Comparison of ENCODE assay signal across 10 cellular contexts in the genomic region with DNA sequence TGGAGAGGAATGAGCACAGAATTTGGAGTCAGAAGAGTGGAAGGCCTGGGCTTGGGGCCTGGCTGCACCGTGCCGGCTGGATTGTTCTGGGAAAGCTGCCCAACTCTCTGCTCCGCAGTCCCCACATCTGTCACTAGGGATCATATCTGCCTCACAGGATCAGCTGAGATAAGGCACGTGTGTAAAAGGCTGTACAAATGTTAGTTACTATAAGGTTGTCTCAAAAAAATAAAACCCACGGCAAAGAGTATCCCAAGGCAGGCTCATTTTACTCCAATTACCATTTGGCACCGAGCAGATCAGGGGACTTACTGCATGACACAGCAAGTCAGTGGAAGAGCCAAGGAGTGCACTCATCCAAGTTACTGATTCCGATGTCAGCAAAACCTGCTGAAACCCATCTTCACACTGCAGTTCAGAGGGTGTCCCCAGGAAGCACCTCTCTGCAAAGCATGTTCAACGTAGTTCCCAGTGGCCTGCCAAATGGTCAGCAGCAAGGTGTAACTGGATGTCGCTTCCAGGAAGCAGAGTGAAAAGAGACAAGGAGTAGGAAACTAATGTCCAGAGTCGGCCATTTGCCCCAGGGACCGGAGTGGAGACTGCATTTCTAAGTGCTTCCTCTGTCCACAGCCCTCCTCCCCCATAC. TPM values are rescaled to one million over a fixed set of nuclear protein-coding genes. Genes with fewer than 3 reads are reported as not detected.
DNase-seq lines count a peak whose midpoint lies in the region; ATAC-seq and TF ChIP-seq lines count a peak whose summit lies in the region.
"Had no signal": no experiment of that assay in that cellular context is flagged by ENCODE, and none has a peak within 500 bp of the region (broad histone marks: within the 10 kb centered on the region; RNA-seq: fewer than 3 reads in every experiment).

No MANE protein-coding gene starts in this region.

- no peak overlapping the region for H3K4me3 ChIP-seq in WERI-Rb-1 (ENCODE audit: low read depth, low read length)

- H3K36me3 ChIP-seq in WERI-Rb-1, result no peaks in the 10 kb centered on the region

- DNase-seq in DMS53 (lab: John Stamatoyannopoulos, UW) (peak; percentile 42), DMS53 treated with DMSO at 0.1 percent for 48 hours (lab: John Stamatoyannopoulos, UW; ENCODE audit: unreplicated experiment) (no peak), WERI-Rb-1 (peak; percentile 45), head of caudate nucleus (peak in 40 of 42 donors; percentile 20 to 83 (median 60)), renal cortical epithelial cell (ENCODE audit: low read depth) (peak; percentile 70), progenitor cell of endocrine pancreas (ENCODE audit: low spot score, unreplicated experiment) (no peak)

- no peak overlapping the region for H3K27ac Mint-ChIP-seq in progenitor cell of endocrine pancreas
- H3K27ac Mint-ChIP-seq: B cell; T-helper 1 cell treated with Interleukin-12 subunit alpha and Interleukin-12 subunit beta and Interleukin-4 antibody, amounts not matched to agents 30 μg/mL and 1 μg/mL, for 36 hours had no signal

- no peaks in the 10 kb centered on the region for H3K9me3 ChIP-seq in WERI-Rb-1 (ENCODE audit: severe bottlenecking)

- ATAC-seq in GM18520 (IDR thresholded peaks at IDR 0.05; ENCODE audit: unreplicated experiment) (no peak), HG03095 (IDR thresholded peaks at IDR 0.05; ENCODE audit: unreplicated experiment) (no peak)

- H3K36me3 Mint-ChIP-seq in progenitor cell of endocrine pancreas (ENCODE audit: insufficient read depth), result no peaks in the 10 kb centered on the region

- H3K27ac ChIP-seq in WERI-Rb-1, result 0 out of 2 replicates have a peak overlapping the region, but pooled peaks have one; percentile 0

- H3K27me3 ChIP-seq in WERI-Rb-1 (ENCODE audit: insufficient read depth, low read depth, severe bottlenecking), result no peaks in the 10 kb centered on the region

- peaks cover 8% of the 10 kb centered on the region for H3K4me1 Mint-ChIP-seq in progenitor cell of endocrine pancreas (ENCODE audit: low read depth)

- no peak overlapping the region for H3K4me3 Mint-ChIP-seq in progenitor cell of endocrine pancreas (ENCODE audit: low read depth)
- H3K4me3 Mint-ChIP-seq: B cell; T-helper 1 cell treated with Interleukin-12 subunit alpha and Interleukin-12 subunit beta and Interleukin-4 antibody, amounts not matched to agents 30 μg/mL and 1 μg/mL, for 36 hours had no signal

- peak; percentile 28; the same call in 1 of the 2 replicates for TF ChIP-seq CTCF in WERI-Rb-1 (IDR thresholded peaks at IDR 0.05; ENCODE audit: low read depth, low read length)
- no peak for TF ChIP-seq CTCF in progenitor cell of endocrine pancreas (IDR thresholded peaks at IDR 0.05; ENCODE audit: unreplicated experiment)

- no peaks in the 10 kb centered on the region for H3K27me3 Mint-ChIP-seq in progenitor cell of endocrine pancreas
- H3K27me3 Mint-ChIP-seq: B cell had no signal

- no peaks in the 10 kb centered on the region for H3K9me3 Mint-ChIP-seq in progenitor cell of endocrine pancreas (ENCODE audit: low read depth)
- H3K9me3 Mint-ChIP-seq: T-helper 1 cell treated with Interleukin-12 subunit alpha and Interleukin-12 subunit beta and Interleukin-4 antibody, amounts not matched to agents 30 μg/mL and 1 μg/mL, for 36 hours had no signal

- intact Hi-C loops in head of caudate nucleus (cut with DNase I), result no loop called here

RNA-seq across cellular contexts. Expression of a gene that starts 18.1 kb away (rescaled TPM):
- total RNA-seq in renal cortical epithelial cell (29.3 and 77.7 TPM in 2 replicates), progenitor cell of endocrine pancreas (54.4 and 61.9 TPM in 2 replicates)

RNA-seq across cellular contexts. Expression of a gene that starts 24.6 kb away (rescaled TPM):
- total RNA-seq in renal cortical epithelial cell, result 0.50 and 2.4 TPM in 2 replicates
- 0.19 and 0.38 TPM in 2 replicates for total RNA-seq in progenitor cell of endocrine pancreas
- total RNA-seq: B cell had no signal

Comparison
In these comparisons a context has a peak if more than half of its experiments do, and no peak if none do; other contexts are left out.
1. DNase-seq: peak in DMS53 (single experiment), WERI-Rb-1 (single experiment), head of caudate nucleus (40 of 42) and renal cortical epithelial cell (single experiment); none in DMS53 treated with DMSO at 0.1 percent for 48 hours (single experiment) and progenitor cell of endocrine pancreas (single experiment).